ENCODE assay signal across 1 cellular context in genomic region chr10:97686962-97687784, GRCh38.
TF ChIP-seq lines count a peak whose summit lies in the region.

A gene with protein sequence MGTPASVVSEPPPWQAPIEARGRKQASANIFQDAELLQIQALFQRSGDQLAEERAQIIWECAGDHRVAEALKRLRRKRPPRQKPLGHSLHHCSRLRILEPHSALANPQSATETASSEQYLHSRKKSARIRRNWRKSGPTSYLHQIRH (minus strand): TSS chr10:97687241. CDS start chr10:97679905, 7,336 bp downstream.

TF ChIP-seq in HepG2, 621 proteins besides CTCF, POLR2A, EP300 and RAD21 (continued from another document and continues in another):
- TF ChIP-seq ZNF142 (CRISPR knock-in tag; IDR thresholded peaks at IDR 0.05) (peak; percentile 83), JUND (CRISPR knock-in tag; IDR thresholded peaks at IDR 0.05) (peak; percentile 73; the same call in 1 of the 2 replicates), ZNF749 (CRISPR knock-in tag; IDR thresholded peaks at IDR 0.05; ENCODE audit: borderline replicate concordance) (peak; percentile 87; the same call in 1 of the 2 replicates), ZNF761 (CRISPR knock-in tag; conservative IDR thresholded peaks at IDR 0.05) (peak; percentile 81; the same call in 1 of the 2 replicates), AKNA (CRISPR knock-in tag; IDR thresholded peaks at IDR 0.05; ENCODE audit: borderline replicate concordance) (no peak), FIP1L1 (IDR thresholded peaks at IDR 0.05; ENCODE audit: borderline replicate concordance, insufficient read depth, low read depth, low read length) (no peak), ZNF720 (CRISPR knock-in tag; IDR thresholded peaks at IDR 0.05) (no peak), ZBTB46 (CRISPR knock-in tag; IDR thresholded peaks at IDR 0.05; ENCODE audit: borderline replicate concordance) (no peak), ISX (CRISPR knock-in tag; conservative IDR thresholded peaks at IDR 0.05) (no peak), KAT2B (IDR thresholded peaks at IDR 0.05; ENCODE audit: borderline replicate concordance, low read depth, low read length) (no peak), ZSCAN22 (CRISPR knock-in tag; IDR thresholded peaks at IDR 0.05) (no peak), ZNF543 (CRISPR knock-in tag; IDR thresholded peaks at IDR 0.05) (no peak), ARHGAP35 (CRISPR knock-in tag; IDR thresholded peaks at IDR 0.05; ENCODE audit: borderline replicate concordance) (peak; percentile 92), HNRNPUL1 (IDR thresholded peaks at IDR 0.05; ENCODE audit: low read depth, low read length) (peak; percentile 91; the same call in 1 of the 2 replicates), ZNF615 (CRISPR knock-in tag; IDR thresholded peaks at IDR 0.05; ENCODE audit: borderline replicate concordance) (no peak), GATAD2A (CRISPR knock-in tag; IDR thresholded peaks at IDR 0.05) (peak; percentile 81), ZNF709 (CRISPR knock-in tag; IDR thresholded peaks at IDR 0.05) (peak; percentile 13), RBFOX2 (IDR thresholded peaks at IDR 0.05; ENCODE audit: low read depth, low read length) (peak; percentile 97), ZNF776 (CRISPR knock-in tag; IDR thresholded peaks at IDR 0.05) (0 out of 2 replicates have a peak, but pooled peaks have one; percentile 50), ZNF660 (CRISPR knock-in tag; IDR thresholded peaks at IDR 0.05; ENCODE audit: borderline replicate concordance, low read depth) (no peak), ZBTB43 (CRISPR knock-in tag; conservative IDR thresholded peaks at IDR 0.05) (peak; percentile 89; the same call in 1 of the 2 replicates), ZNF782 (CRISPR knock-in tag; IDR thresholded peaks at IDR 0.05; ENCODE audit: borderline replicate concordance) (peak; percentile 61; the same call in 1 of the 2 replicates), ZNF484 (CRISPR knock-in tag; IDR thresholded peaks at IDR 0.05; ENCODE audit: borderline replicate concordance, low read depth) (no peak), ZNF552 (CRISPR knock-in tag; IDR thresholded peaks at IDR 0.05; ENCODE audit: borderline replicate concordance) (peak; percentile 76; the same call in 1 of the 2 replicates), TOPORS (CRISPR knock-in tag; IDR thresholded peaks at IDR 0.05) (peak; percentile 83), GTF2F1 (IDR thresholded peaks at IDR 0.05; ENCODE audit: low read length) (no peak), CREB1 (IDR thresholded peaks at IDR 0.05) (peak; percentile 89), CREB1 (CRISPR knock-in tag; IDR thresholded peaks at IDR 0.05) (peak; percentile 73), ZMYM2 (CRISPR knock-in tag; IDR thresholded peaks at IDR 0.05) (no peak), PAF1 (CRISPR knock-in tag; IDR thresholded peaks at IDR 0.05) (no peak), RBM39 (IDR thresholded peaks at IDR 0.05; ENCODE audit: low read depth, low read length, poor library complexity, severe bottlenecking) (peak; percentile 52)
- TF ChIP-seq, protein P1, sequence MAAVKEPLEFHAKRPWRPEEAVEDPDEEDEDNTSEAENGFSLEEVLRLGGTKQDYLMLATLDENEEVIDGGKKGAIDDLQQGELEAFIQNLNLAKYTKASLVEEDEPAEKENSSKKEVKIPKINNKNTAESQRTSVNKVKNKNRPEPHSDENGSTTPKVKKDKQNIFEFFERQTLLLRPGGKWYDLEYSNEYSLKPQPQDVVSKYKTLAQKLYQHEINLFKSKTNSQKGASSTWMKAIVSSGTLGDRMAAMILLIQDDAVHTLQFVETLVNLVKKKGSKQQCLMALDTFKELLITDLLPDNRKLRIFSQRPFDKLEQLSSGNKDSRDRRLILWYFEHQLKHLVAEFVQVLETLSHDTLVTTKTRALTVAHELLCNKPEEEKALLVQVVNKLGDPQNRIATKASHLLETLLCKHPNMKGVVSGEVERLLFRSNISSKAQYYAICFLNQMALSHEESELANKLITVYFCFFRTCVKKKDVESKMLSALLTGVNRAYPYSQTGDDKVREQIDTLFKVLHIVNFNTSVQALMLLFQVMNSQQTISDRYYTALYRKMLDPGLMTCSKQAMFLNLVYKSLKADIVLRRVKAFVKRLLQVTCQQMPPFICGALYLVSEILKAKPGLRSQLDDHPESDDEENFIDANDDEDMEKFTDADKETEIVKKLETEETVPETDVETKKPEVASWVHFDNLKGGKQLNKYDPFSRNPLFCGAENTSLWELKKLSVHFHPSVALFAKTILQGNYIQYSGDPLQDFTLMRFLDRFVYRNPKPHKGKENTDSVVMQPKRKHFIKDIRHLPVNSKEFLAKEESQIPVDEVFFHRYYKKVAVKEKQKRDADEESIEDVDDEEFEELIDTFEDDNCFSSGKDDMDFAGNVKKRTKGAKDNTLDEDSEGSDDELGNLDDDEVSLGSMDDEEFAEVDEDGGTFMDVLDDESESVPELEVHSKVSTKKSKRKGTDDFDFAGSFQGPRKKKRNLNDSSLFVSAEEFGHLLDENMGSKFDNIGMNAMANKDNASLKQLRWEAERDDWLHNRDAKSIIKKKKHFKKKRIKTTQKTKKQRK (IDR thresholded peaks at IDR 0.05; ENCODE audit: low read length): no peak
- TF ChIP-seq, protein P2, sequence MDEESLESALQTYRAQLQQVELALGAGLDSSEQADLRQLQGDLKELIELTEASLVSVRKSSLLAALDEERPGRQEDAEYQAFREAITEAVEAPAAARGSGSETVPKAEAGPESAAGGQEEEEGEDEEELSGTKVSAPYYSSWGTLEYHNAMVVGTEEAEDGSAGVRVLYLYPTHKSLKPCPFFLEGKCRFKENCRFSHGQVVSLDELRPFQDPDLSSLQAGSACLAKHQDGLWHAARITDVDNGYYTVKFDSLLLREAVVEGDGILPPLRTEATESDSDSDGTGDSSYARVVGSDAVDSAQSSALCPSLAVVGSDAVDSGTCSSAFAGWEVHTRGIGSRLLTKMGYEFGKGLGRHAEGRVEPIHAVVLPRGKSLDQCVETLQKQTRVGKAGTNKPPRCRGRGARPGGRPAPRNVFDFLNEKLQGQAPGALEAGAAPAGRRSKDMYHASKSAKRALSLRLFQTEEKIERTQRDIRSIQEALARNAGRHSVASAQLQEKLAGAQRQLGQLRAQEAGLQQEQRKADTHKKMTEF (CRISPR knock-in tag; IDR thresholded peaks at IDR 0.05): peak; percentile 97
- TF ChIP-seq, protein P3, sequence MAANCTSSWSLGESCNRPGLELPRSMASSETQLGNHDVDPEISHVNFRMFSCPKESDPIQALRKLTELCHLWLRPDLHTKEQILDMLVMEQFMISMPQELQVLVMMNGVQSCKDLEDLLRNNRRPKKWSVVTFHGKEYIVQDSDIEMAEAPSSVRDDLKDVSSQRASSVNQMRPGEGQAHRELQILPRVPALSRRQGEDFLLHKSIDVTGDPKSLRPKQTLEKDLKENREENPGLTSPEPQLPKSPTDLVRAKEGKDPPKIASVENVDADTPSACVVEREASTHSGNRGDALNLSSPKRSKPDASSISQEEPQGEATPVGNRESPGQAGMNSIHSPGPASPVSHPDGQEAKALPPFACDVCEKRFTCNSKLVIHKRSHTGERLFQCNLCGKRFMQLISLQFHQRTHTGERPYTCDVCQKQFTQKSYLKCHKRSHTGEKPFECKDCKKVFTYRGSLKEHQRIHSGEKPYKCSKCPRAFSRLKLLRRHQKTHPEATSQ (CRISPR knock-in tag; IDR thresholded peaks at IDR 0.05; ENCODE audit: borderline replicate concordance): peak; percentile 66; the same call in 1 of the 2 replicates
- TF ChIP-seq, protein P4, sequence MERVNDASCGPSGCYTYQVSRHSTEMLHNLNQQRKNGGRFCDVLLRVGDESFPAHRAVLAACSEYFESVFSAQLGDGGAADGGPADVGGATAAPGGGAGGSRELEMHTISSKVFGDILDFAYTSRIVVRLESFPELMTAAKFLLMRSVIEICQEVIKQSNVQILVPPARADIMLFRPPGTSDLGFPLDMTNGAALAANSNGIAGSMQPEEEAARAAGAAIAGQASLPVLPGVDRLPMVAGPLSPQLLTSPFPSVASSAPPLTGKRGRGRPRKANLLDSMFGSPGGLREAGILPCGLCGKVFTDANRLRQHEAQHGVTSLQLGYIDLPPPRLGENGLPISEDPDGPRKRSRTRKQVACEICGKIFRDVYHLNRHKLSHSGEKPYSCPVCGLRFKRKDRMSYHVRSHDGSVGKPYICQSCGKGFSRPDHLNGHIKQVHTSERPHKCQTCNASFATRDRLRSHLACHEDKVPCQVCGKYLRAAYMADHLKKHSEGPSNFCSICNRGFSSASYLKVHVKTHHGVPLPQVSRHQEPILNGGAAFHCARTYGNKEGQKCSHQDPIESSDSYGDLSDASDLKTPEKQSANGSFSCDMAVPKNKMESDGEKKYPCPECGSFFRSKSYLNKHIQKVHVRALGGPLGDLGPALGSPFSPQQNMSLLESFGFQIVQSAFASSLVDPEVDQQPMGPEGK (CRISPR knock-in tag; IDR thresholded peaks at IDR 0.05): peak; percentile 95
